ENCODE assay signal across 8 cellular contexts in the genomic region with DNA sequence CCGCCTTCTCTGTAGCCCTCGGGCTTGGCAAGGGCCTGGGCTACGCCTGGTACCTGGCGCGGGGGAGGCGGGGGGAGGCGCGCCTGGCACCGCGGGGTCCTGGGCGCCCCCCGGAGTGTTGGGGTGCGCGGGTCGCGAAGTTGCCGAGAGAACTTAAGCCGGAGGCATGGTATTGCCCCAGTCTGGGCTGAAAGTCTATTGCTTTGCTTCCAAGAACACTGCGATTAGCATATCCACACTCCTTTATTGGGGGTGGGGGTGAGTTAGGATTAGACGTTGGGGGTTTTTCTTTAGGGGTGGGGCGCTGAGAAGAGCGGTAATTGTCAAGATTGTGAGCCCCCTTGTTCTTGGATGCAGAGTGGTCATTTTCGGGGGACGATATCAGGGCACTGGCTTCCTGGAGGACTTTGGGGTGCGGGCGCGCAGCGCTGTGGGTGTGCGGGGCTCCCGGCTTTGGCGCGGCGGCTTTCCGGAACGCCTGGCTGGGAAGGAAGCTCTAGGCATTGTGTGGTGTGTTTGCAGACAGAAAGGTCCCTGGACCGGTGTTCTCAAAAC. TPM values are rescaled to one million over a fixed set of nuclear protein-coding genes. Genes with fewer than 3 reads are reported as not detected.
DNase-seq lines count a peak whose midpoint lies in the region; ATAC-seq and TF ChIP-seq lines count a peak whose summit lies in the region.

No MANE protein-coding gene starts in this region.

- H3K4me1 Mint-ChIP-seq in glutamatergic neuron (ENCODE audit: low read depth, unreplicated experiment) = peaks cover 48% of the 10 kb centered on the region

- H3K9me3 Mint-ChIP-seq in glutamatergic neuron (ENCODE audit: unreplicated experiment) = peaks cover 10% of the 10 kb centered on the region

- H3K9me3 ChIP-seq in prostate gland = no peaks in the 10 kb centered on the region

- H3K4me3 ChIP-seq in prostate gland = peak overlapping the region; percentile 53 to 74

- peak overlapping the region; percentile 96 for H3K4me3 Mint-ChIP-seq in glutamatergic neuron (ENCODE audit: unreplicated experiment)

- no peak for TF ChIP-seq CTCF in VCaP (conservative IDR thresholded peaks at IDR 0.05)
- no peak for TF ChIP-seq CTCF in glutamatergic neuron (IDR thresholded peaks at IDR 0.05; ENCODE audit: partially characterized antibody, unreplicated experiment)
- no peak for TF ChIP-seq CTCF in prostate gland (IDR thresholded peaks at IDR 0.05)

- H3K27me3 ChIP-seq in prostate gland (replicated peaks; ENCODE audit: insufficient read depth) = no peaks in the 10 kb centered on the region

- H3K27ac ChIP-seq in VCaP = peak overlapping the region; percentile 95
- H3K27ac ChIP-seq in prostate gland = peak overlapping the region; percentile 91 to 92

- H3K36me3 Mint-ChIP-seq in glutamatergic neuron (ENCODE audit: unreplicated experiment) = no peaks in the 10 kb centered on the region

- no peak for TF ChIP-seq POLR2A in prostate gland (IDR thresholded peaks at IDR 0.05)

- H3K36me3 ChIP-seq in prostate gland = no peaks in the 10 kb centered on the region

- peak overlapping the region; percentile 55 for H3K27ac Mint-ChIP-seq in glutamatergic neuron (ENCODE audit: unreplicated experiment)

- intact Hi-C loops in prostate gland (cut with DNase I) = loop anchor here (2.0 to 5.0 kb wide), 2 partner anchors 123 to 150 kb away; no protein-coding TSS in a partner anchor

- H3K27me3 Mint-ChIP-seq in glutamatergic neuron (ENCODE audit: unreplicated experiment) = peaks cover 12% of the 10 kb centered on the region

- peak; percentile 7 for DNase-seq in stimulated activated CD4-positive, alpha-beta T cell treated with anti-CD3 and anti-CD28 coated beads, Interleukin-15, amount 100 ng/mL, for 24 hours
- no peak for DNase-seq in stimulated activated CD4-positive, alpha-beta T cell treated with anti-CD3 and anti-CD28 coated beads, Interleukin-4, amount 100 ng/mL, for 4 hours
- DNase-seq in glutamatergic neuron (no peak), prostate gland (ENCODE audit: low spot score) (no peak), cerebellar cortex (ENCODE audit: low spot score) (no peak)
- no peak for DNase-seq in effector CD8-positive, alpha-beta T cell (lab: John Stamatoyannopoulos, UW)

- no peaks in the 10 kb centered on the region for H3K4me1 ChIP-seq in prostate gland (replicated peaks)

- ATAC-seq in GM19397 (IDR thresholded peaks at IDR 0.05; ENCODE audit: unreplicated experiment) = no peak

- 0% methylated on average over 36 of the region's 36 CpGs for WGBS in prostate gland

RNA-seq across cellular contexts. Expression of a gene that starts 0.8 kb away (rescaled TPM):
- total RNA-seq in glutamatergic neuron (ENCODE audit: unreplicated experiment) = 14.9 TPM
- 10 to 100 TPM; 33.5 to 39.7 TPM for total RNA-seq in prostate gland
